Comparison of ENCODE assay signal across 1 cellular context in genomic region chr6:63637865-63638445, GRCh38.
TF ChIP-seq lines count a peak whose summit lies in the region.

No MANE protein-coding gene starts in this region.

TF ChIP-seq in GM12878, 131 proteins besides CTCF, POLR2A, EP300 and RAD21 (continued from another document):
- TF ChIP-seq USF2 (IDR thresholded peaks at IDR 0.05; ENCODE audit: borderline replicate concordance, low read depth, low read length): no peak
- no peak for TF ChIP-seq SMC3 (IDR thresholded peaks at IDR 0.05; ENCODE audit: borderline replicate concordance, low read length)
- no peak for TF ChIP-seq MTA2 (IDR thresholded peaks at IDR 0.05; ENCODE audit: low read depth)
- TF ChIP-seq, protein P1, sequence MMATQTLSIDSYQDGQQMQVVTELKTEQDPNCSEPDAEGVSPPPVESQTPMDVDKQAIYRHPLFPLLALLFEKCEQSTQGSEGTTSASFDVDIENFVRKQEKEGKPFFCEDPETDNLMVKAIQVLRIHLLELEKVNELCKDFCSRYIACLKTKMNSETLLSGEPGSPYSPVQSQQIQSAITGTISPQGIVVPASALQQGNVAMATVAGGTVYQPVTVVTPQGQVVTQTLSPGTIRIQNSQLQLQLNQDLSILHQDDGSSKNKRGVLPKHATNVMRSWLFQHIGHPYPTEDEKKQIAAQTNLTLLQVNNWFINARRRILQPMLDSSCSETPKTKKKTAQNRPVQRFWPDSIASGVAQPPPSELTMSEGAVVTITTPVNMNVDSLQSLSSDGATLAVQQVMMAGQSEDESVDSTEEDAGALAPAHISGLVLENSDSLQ (IDR thresholded peaks at IDR 0.05): no peak
- no peak for TF ChIP-seq IKZF2 (IDR thresholded peaks at IDR 0.05)
- no peak for TF ChIP-seq FOXK2 (IDR thresholded peaks at IDR 0.05)
- TF ChIP-seq USF1 (IDR thresholded peaks at IDR 0.05; ENCODE audit: borderline replicate concordance, extremely low read length, insufficient read depth, low read depth, low read length): no peak
- no peak for TF ChIP-seq STAT1 (conservative IDR thresholded peaks at IDR 0.05)
- TF ChIP-seq NFIC (IDR thresholded peaks at IDR 0.05; ENCODE audit: low read depth, low read length): no peak
- no peak for TF ChIP-seq RBBP5 (conservative IDR thresholded peaks at IDR 0.05)
